9 cellular contexts compared by ENCODE assay signal in the genomic region with DNA sequence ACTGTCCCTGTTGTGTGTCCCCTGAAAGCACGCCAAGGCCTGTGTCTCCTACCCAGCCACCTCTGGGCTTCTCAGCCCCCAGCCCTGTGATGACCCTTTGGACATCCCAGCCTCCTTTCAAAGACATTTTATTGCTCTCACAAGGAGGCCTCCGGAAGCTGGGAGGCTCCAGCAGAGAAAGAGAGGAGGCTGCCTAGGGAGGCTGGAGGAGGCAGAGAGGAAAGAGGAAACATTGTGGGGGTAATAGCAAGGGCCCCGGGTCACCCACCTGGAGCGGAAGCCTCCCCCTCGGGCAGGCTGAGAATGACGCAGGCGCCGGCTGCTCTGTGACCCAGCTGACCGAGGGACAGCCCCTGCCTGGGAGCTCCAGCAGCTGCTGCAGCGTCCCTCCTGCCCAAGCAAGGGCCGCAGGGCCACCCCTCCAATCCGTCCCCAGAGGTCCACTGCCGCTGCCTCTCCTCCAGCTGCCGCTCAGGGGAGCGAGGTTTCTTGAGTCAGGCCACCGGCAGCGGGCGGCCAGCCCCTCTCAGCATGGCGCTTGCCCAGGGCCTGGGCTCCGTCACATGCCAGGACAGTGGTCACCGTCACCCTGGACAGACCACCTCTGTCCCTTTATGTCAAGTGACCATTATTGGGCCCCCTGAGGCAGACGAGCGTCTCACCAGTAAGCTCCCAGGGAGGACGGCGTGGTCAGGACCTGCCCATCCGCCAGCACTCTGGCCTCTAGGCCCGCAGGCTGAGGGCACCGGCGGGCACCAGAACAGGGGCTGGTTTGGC. TPM values are rescaled to one million over a fixed set of nuclear protein-coding genes. Genes with fewer than 3 reads are reported as not detected.
DNase-seq lines count a peak whose midpoint lies in the region; ATAC-seq, FAIRE-seq and TF ChIP-seq lines count a peak whose summit lies in the region.
"Had no signal": no experiment of that assay in that cellular context is flagged by ENCODE, and none has a peak within 500 bp of the region (broad histone marks: within the 10 kb centered on the region; RNA-seq: fewer than 3 reads in every experiment).

No MANE protein-coding gene starts in this region.

- FAIRE-seq in astrocyte (lab: Jason Lieb, UNC), result no peak

- intact Hi-C loops in heart left ventricle (cut with DNase I), result loop anchor here (2.0 to 10.0 kb wide), 11 partner anchors 56 to 341 kb away; partner anchors contain the start of genes SLC38A10 (in 3 of the 10) and BAHCC1 (in 1 of the 10)

- DNase-seq in heart left ventricle (peak; percentile 71 to 82 (median 78)), right atrium auricular region (ENCODE audit: low spot score) (no peak), astrocyte (ENCODE audit: low read depth) (no peak), NCI-H774 (lab: John Stamatoyannopoulos, UW) (no peak)

- H3K9ac ChIP-seq in astrocyte (ENCODE audit: low read length), result no peak overlapping the region
- peak overlapping the region in 1 of 2 donors; percentile 40 for H3K9ac ChIP-seq in mucosa of rectum (ENCODE audit: low read depth in 1 of 2, low read length in 2 of 2)

- no peak overlapping the region for H3K27ac Mint-ChIP-seq in astrocyte (ENCODE audit: unreplicated experiment)

- H3K4me1 ChIP-seq in heart left ventricle (peaks cover 0 to 62% (median 47%) of the 10 kb centered on the region in 12 donors), right atrium auricular region (peaks cover 0 to 55% of the 10 kb centered on the region in 2 donors), astrocyte (ENCODE audit: insufficient read depth, low read length) (peaks cover 17% of the 10 kb centered on the region), mucosa of rectum (ENCODE audit: control insufficient read depth in 2 of 2, insufficient read depth in 2 of 2, low read length in 2 of 2) (peaks cover 17 to 24% of the 10 kb centered on the region in 2 donors)

- H3K9me3 Mint-ChIP-seq in astrocyte (ENCODE audit: unreplicated experiment), result no peaks in the 10 kb centered on the region

- peak in 2 of 4 donors; percentile 4 to 66 for ATAC-seq in heart left ventricle
- ATAC-seq in HG03342 (IDR thresholded peaks at IDR 0.05; ENCODE audit: unreplicated experiment), result no peak
- ATAC-seq in GM18505 (IDR thresholded peaks at IDR 0.05; ENCODE audit: unreplicated experiment), result no peak
- no peak for ATAC-seq in GM18909 (IDR thresholded peaks at IDR 0.05; ENCODE audit: poor library complexity, unreplicated experiment)

- H3K4me3 Mint-ChIP-seq in astrocyte (ENCODE audit: unreplicated experiment), result no peak overlapping the region

- H3K36me3 Mint-ChIP-seq in astrocyte (ENCODE audit: low read depth, unreplicated experiment), result no peaks in the 10 kb centered on the region

- peak overlapping the region; percentile 20 to 64 (median 51) for H3K4me3 ChIP-seq in heart left ventricle
- H3K4me3 ChIP-seq in right atrium auricular region, result peak overlapping the region in 1 of 2 donors; percentile 55
- no peak overlapping the region for H3K4me3 ChIP-seq in astrocyte (ENCODE audit: insufficient read depth, low read depth, low read length)
- H3K4me3 ChIP-seq in mucosa of rectum (ENCODE audit: low read length in 2 of 2), result peak overlapping the region; percentile 13 to 57

- H3K36me3 ChIP-seq in heart left ventricle (no peaks in the 10 kb centered on the region), right atrium auricular region (no peaks in the 10 kb centered on the region), astrocyte (ENCODE audit: insufficient read depth, low read length) (no peaks in the 10 kb centered on the region), mucosa of rectum (ENCODE audit: control insufficient read depth in 2 of 2, insufficient read depth in 2 of 2, low read length in 2 of 2) (no peaks in the 10 kb centered on the region)

- H3K27ac ChIP-seq in heart left ventricle (peak overlapping the region in 9 of 12 donors; percentile 3 to 62 (median 39)), right atrium auricular region (no peak overlapping the region), astrocyte (ENCODE audit: low read depth, low read length) (no peak overlapping the region), mucosa of rectum (ENCODE audit: low read depth in 2 of 2, low read length in 2 of 2) (no peak overlapping the region)
- H3K27ac ChIP-seq: SJSA1 had no signal

- no peaks in the 10 kb centered on the region for H3K79me2 ChIP-seq in astrocyte (ENCODE audit: insufficient read depth, low read length)

- H4K20me1 ChIP-seq in astrocyte (ENCODE audit: insufficient read depth, low read length), result no peaks in the 10 kb centered on the region

- 38 to 57% (median 49%) methylated on average over 21 to 29 of the region's 29 CpGs for WGBS in heart left ventricle, 4 donors

- TF ChIP-seq CTCF in heart left ventricle (IDR thresholded peaks at IDR 0.05) (no peak), right atrium auricular region (IDR thresholded peaks at IDR 0.05) (no peak), astrocyte (IDR thresholded peaks at IDR 0.05; ENCODE audit: insufficient read depth, low read depth, low read length) (no peak)

- TF ChIP-seq POLR2A in heart left ventricle (IDR thresholded peaks at IDR 0.05), result no peak
- no peak for TF ChIP-seq POLR2A in GM18505 (IDR thresholded peaks at IDR 0.05; ENCODE audit: borderline replicate concordance, extremely low read depth, insufficient read depth, insufficient read length)

- H2AFZ ChIP-seq in astrocyte (ENCODE audit: low read depth, low read length), result peak overlapping the region; percentile 85

- H3K4me2 ChIP-seq in astrocyte (ENCODE audit: low read length), result peak overlapping the region; percentile 83

- H3K27me3 Mint-ChIP-seq in astrocyte (ENCODE audit: low read depth, unreplicated experiment), result peaks cover 32% of the 10 kb centered on the region

- H3K9me3 ChIP-seq in heart left ventricle, result no peaks in the 10 kb centered on the region
- no peaks in the 10 kb centered on the region for H3K9me3 ChIP-seq in right atrium auricular region
- no peaks in the 10 kb centered on the region for H3K9me3 ChIP-seq in astrocyte (ENCODE audit: insufficient read depth, low read depth, low read length)
- H3K9me3 ChIP-seq in mucosa of rectum (ENCODE audit: control insufficient read depth in 2 of 2, low read length in 2 of 2), result no peaks in the 10 kb centered on the region

- H3K27me3 ChIP-seq in heart left ventricle, result peaks cover 0 to 8% (median 0%) of the 10 kb centered on the region in 9 donors
- no peaks in the 10 kb centered on the region for H3K27me3 ChIP-seq in right atrium auricular region
- no peaks in the 10 kb centered on the region for H3K27me3 ChIP-seq in astrocyte (ENCODE audit: insufficient read depth, low read length)
- peaks cover 5 to 6% of the 10 kb centered on the region in 2 donors for H3K27me3 ChIP-seq in mucosa of rectum (ENCODE audit: control insufficient read depth in 2 of 2, insufficient read depth in 2 of 2, low read length in 2 of 2)
- H3K27me3 ChIP-seq: SJSA1 had no signal

- peaks cover 4% of the 10 kb centered on the region for H3K4me1 Mint-ChIP-seq in astrocyte (ENCODE audit: low read depth, unreplicated experiment)

RNA-seq across cellular contexts. Expression of gene ACTG1, which starts 29.3 kb away (rescaled TPM):
- 1,000 to 10,000 TPM in 2 of 9 donors, 100 to 1,000 TPM in 7; 335 to 1,653 (median 423) TPM for total RNA-seq in heart left ventricle
- 1,000 to 10,000 TPM in 1 of 2 donors, 100 to 1,000 TPM in 1; 149 to 1,468 TPM for polyA plus RNA-seq in heart left ventricle
- total RNA-seq in right atrium auricular region, result 1,000 to 10,000 TPM; 1,076 to 1,610 TPM
- total RNA-seq in astrocyte, result 7,049 and 7,369 TPM in 2 replicates

RNA-seq across cellular contexts. Expression of gene FSCN2, which starts 44.9 kb away (rescaled TPM):
- total RNA-seq in heart left ventricle (under 1 TPM in 6 of 9 donors, not detected in 3; 0.22 to 0.72 (median 0.45) TPM), right atrium auricular region (under 1 TPM; 0.63 to 0.74 TPM), astrocyte (5.6 and 8.0 TPM in 2 replicates)
- under 1 TPM; 0.28 to 0.42 TPM for polyA plus RNA-seq in heart left ventricle

Comparison
In these comparisons a context has a peak if more than half of its experiments do, and no peak if none do; other contexts are left out.
1. DNase-seq: peak in heart left ventricle (5 of 5); none in right atrium auricular region (single experiment), astrocyte (single experiment) and NCI-H774 (single experiment).
2. H3K27ac ChIP-seq: peak in heart left ventricle (9 of 12); none in right atrium auricular region (0 of 2), astrocyte (single experiment) and mucosa of rectum (0 of 2).